In genomic region chr7:150755473-150756099, GRCh38 we compare ENCODE assay signal across 8 cellular contexts.
A peak's percentile ranks its signal among the peaks of the same experiment; 100 is the strongest.
DNase-seq lines count a peak whose midpoint lies in the region; ATAC-seq lines count a peak whose summit lies in the region.

No MANE protein-coding gene starts in this region.

- peak in 1 of 2 donors; percentile 61 for DNase-seq in central memory CD8-positive, alpha-beta T cell (ENCODE audit: low spot score in 2 of 2)
- peak; percentile 51 for DNase-seq in stimulated activated CD8-positive, alpha-beta memory T cell treated with anti-CD3 and anti-CD28 coated beads, Interleukin-4, amount 100 ng/mL, for 24 hours (ENCODE audit: low read depth)
- DNase-seq in dedifferentiated amniotic fluid mesenchymal stem cell (ENCODE audit: extremely low spot score) (no peak), NCI-H2081 (lab: John Stamatoyannopoulos, UW) (no peak), NCI-H146 treated with DMSO at 0.1 percent for 48 hours (lab: John Stamatoyannopoulos, UW; ENCODE audit: unreplicated experiment) (no peak)

- H3K4me3 Mint-ChIP-seq in T-helper 1 cell treated with Interleukin-12 subunit alpha and Interleukin-12 subunit beta and Interleukin-4 antibody, amounts not matched to agents 30 μg/mL and 1 μg/mL, for 36 hours = peak overlapping the region; percentile 70
- peak overlapping the region; percentile 44 for H3K4me3 Mint-ChIP-seq in central memory CD8-positive, alpha-beta T cell

- H3K4me1 Mint-ChIP-seq in T-helper 1 cell treated with Interleukin-12 subunit alpha and Interleukin-12 subunit beta and Interleukin-4 antibody, amounts not matched to agents 30 μg/mL and 1 μg/mL, for 36 hours (ENCODE audit: low read depth) = peaks cover 48% of the 10 kb centered on the region
- peaks cover 39% of the 10 kb centered on the region for H3K4me1 Mint-ChIP-seq in central memory CD8-positive, alpha-beta T cell

- ATAC-seq in GM21360 (IDR thresholded peaks at IDR 0.05; ENCODE audit: unreplicated experiment) (peak; percentile 43), GM18519 (IDR thresholded peaks at IDR 0.05; ENCODE audit: low FRiP score, unreplicated experiment) (no peak)
- peak; percentile 96 for ATAC-seq in central memory CD8-positive, alpha-beta T cell (replicated peaks; ENCODE audit: extremely low read depth, poor library complexity, severe bottlenecking)

- H3K9me3 Mint-ChIP-seq in T-helper 1 cell treated with Interleukin-12 subunit alpha and Interleukin-12 subunit beta and Interleukin-4 antibody, amounts not matched to agents 30 μg/mL and 1 μg/mL, for 36 hours = peaks cover 4% of the 10 kb centered on the region
- no peaks in the 10 kb centered on the region for H3K9me3 Mint-ChIP-seq in central memory CD8-positive, alpha-beta T cell

- H3K36me3 Mint-ChIP-seq in T-helper 1 cell treated with Interleukin-12 subunit alpha and Interleukin-12 subunit beta and Interleukin-4 antibody, amounts not matched to agents 30 μg/mL and 1 μg/mL, for 36 hours (ENCODE audit: low read depth) = peaks cover 8% of the 10 kb centered on the region
- peaks cover 15% of the 10 kb centered on the region for H3K36me3 Mint-ChIP-seq in central memory CD8-positive, alpha-beta T cell (ENCODE audit: insufficient read depth)

- H3K27me3 Mint-ChIP-seq in T-helper 1 cell treated with Interleukin-12 subunit alpha and Interleukin-12 subunit beta and Interleukin-4 antibody, amounts not matched to agents 30 μg/mL and 1 μg/mL, for 36 hours (ENCODE audit: low read depth) = peaks cover 4% of the 10 kb centered on the region
- H3K27me3 Mint-ChIP-seq in central memory CD8-positive, alpha-beta T cell = no peaks in the 10 kb centered on the region

- H3K27ac Mint-ChIP-seq in T-helper 1 cell treated with Interleukin-12 subunit alpha and Interleukin-12 subunit beta and Interleukin-4 antibody, amounts not matched to agents 30 μg/mL and 1 μg/mL, for 36 hours = peak overlapping the region; percentile 92
- peak overlapping the region; percentile 87 for H3K27ac Mint-ChIP-seq in central memory CD8-positive, alpha-beta T cell (ENCODE audit: low read depth)
